In the genomic region with DNA sequence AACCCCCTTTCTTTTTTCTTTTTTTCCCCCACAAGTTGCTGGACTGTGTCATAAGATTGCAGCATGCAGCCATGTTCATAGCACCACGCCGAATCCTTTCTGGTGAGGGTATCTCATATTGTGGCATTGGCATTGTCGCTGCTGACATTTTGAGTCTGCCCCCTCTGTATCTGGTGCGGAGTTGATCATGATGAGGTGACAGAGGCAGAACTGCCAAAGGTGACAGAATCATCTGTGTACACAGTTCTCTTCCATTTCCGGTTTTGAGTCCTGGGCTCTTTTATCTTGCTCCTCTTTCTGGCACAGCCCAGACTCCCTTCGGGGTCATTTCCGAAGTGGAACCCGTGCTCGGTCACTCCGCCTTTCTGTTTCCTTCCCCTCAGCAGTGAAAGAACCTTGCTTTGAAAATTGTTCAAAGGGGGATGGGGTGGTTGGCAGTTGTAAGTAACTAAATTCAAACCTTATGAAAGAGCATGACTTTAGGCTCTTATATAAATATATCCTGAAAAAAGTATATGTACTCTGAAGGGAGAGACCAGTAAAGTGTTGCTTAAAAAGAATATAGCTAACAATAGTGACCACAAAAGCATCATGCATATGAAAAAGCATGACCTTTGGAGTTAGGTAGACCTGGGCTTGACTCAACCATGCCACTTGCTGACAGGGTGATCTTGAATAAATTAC, we compare ENCODE assay signal across 7 cellular contexts. TPM values are rescaled to one million over a fixed set of nuclear protein-coding genes. Genes with fewer than 3 reads are reported as not detected.
DNase-seq lines count a peak whose midpoint lies in the region; ATAC-seq lines count a peak whose summit lies in the region.

No MANE protein-coding gene starts in this region.

- peak overlapping the region; percentile 56 to 76 for H3K4me3 Mint-ChIP-seq in activated T-cell treated with anti-CD3 and anti-CD28 coated beads, Interleukin-2, amount 50 U/mL, for 72 hours
- H3K4me3 Mint-ChIP-seq in naive B cell = peak overlapping the region; percentile 13 to 92 (median 84)

- H3K36me3 Mint-ChIP-seq in activated T-cell treated with anti-CD3 and anti-CD28 coated beads, Interleukin-2, amount 50 U/mL, for 72 hours (ENCODE audit: insufficient read depth in 2 of 2) = no peaks in the 10 kb centered on the region
- H3K36me3 Mint-ChIP-seq in naive B cell = no peaks in the 10 kb centered on the region

- H3K9me3 Mint-ChIP-seq in activated T-cell treated with anti-CD3 and anti-CD28 coated beads, Interleukin-2, amount 50 U/mL, for 72 hours = no peaks in the 10 kb centered on the region
- no peaks in the 10 kb centered on the region for H3K9me3 Mint-ChIP-seq in naive B cell

- peak; percentile 91 for ATAC-seq in GM19372 (IDR thresholded peaks at IDR 0.05; ENCODE audit: low read depth, unreplicated experiment)
- peak; percentile 95 for ATAC-seq in HG03135 (IDR thresholded peaks at IDR 0.05; ENCODE audit: unreplicated experiment)
- peak; percentile 97 to 98 for ATAC-seq in activated T-cell treated with anti-CD3 and anti-CD28 coated beads, Interleukin-2, amount 50 U/mL, for 72 hours (replicated peaks in 1 of 2)
- peak; percentile 47 to 63 for ATAC-seq in naive B cell (ENCODE audit: low read depth in 2 of 2)

- peaks cover 16% of the 10 kb centered on the region for H3K4me1 Mint-ChIP-seq in activated T-cell treated with anti-CD3 and anti-CD28 coated beads, Interleukin-2, amount 50 U/mL, for 72 hours (ENCODE audit: low read depth)
- peaks cover 27 to 62% (median 36%) of the 10 kb centered on the region in 3 donors for H3K4me1 Mint-ChIP-seq in naive B cell

- peak; percentile 39 to 41 for DNase-seq in activated T-cell treated with anti-CD3 and anti-CD28 coated beads, Interleukin-2, amount 50 U/mL, for 72 hours
- DNase-seq in naive B cell (peak; percentile 15), NCI-H345 (lab: John Stamatoyannopoulos, UW) (no peak), NCI-H1436 (lab: John Stamatoyannopoulos, UW) (no peak), NCI-H1105 (lab: John Stamatoyannopoulos, UW) (no peak)

- H3K27ac Mint-ChIP-seq in activated T-cell treated with anti-CD3 and anti-CD28 coated beads, Interleukin-2, amount 50 U/mL, for 72 hours = peak overlapping the region; percentile 27
- peak overlapping the region; percentile 16 to 91 (median 88) for H3K27ac Mint-ChIP-seq in naive B cell

- no peaks in the 10 kb centered on the region for H3K27me3 Mint-ChIP-seq in activated T-cell treated with anti-CD3 and anti-CD28 coated beads, Interleukin-2, amount 50 U/mL, for 72 hours (ENCODE audit: low read depth)
- H3K27me3 Mint-ChIP-seq in naive B cell = no peaks in the 10 kb centered on the region

RNA-seq across cellular contexts. Expression of gene BMP2K, which starts 55.0 kb away (rescaled TPM):
- 10 to 100 TPM; 12.4 to 12.8 TPM for total RNA-seq in activated T-cell treated with anti-CD3 and anti-CD28 coated beads, Interleukin-2, amount 50 U/mL, for 72 hours
- polyA plus RNA-seq in naive B cell (ENCODE audit: low read depth in 6 of 6) = 10 to 100 TPM in 5 of 6 donors, 1 to 10 TPM in 1; 7.1 to 35.4 (median 28.9) TPM

Comparison
In these comparisons a context has a peak if more than half of its experiments do, and no peak if none do; other contexts are left out.
1. DNase-seq: peak in activated T-cell treated with anti-CD3 and anti-CD28 coated beads, Interleukin-2, amount 50 U/mL, for 72 hours (2 of 2) and naive B cell (single experiment); none in NCI-H345 (single experiment), NCI-H1436 (single experiment) and NCI-H1105 (single experiment).
2. Peak in every context shown above with its lines, with median percentiles within 50 percentile points of each other: ATAC-seq.